In the genomic region with DNA sequence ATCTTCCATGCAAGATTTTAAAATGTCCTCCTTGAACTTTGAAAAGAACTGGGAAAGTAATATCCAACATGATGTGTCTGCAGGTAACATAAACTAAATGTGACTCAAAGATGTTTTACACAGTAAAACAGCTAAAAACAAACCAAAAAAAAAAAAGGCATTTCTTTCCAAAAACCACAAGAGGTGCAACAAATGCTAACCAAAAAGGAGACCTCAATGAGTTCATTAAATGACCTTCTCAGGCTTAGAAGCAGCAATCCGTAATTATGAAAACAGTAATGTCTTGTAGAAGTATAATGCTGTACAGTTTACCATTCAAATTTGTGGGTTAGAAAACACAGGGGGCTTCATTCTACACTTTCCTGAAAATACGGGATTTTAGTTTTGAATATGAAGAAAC, we compare ENCODE assay signal across 9 cellular contexts. TPM values are rescaled to one million over a fixed set of nuclear protein-coding genes. Genes with fewer than 3 reads are reported as not detected.
DNase-seq lines count a peak whose midpoint lies in the region; ATAC-seq and TF ChIP-seq lines count a peak whose summit lies in the region.
"Had no signal": no experiment of that assay in that cellular context is flagged by ENCODE, and none has a peak within 500 bp of the region (broad histone marks: within the 10 kb centered on the region; RNA-seq: fewer than 3 reads in every experiment).

No MANE protein-coding gene starts in this region.

- H3K4me2 ChIP-seq in HCT116 (ENCODE audit: low read length) (peak overlapping the region; percentile 93), fibroblast of lung (ENCODE audit: extremely low read depth, insufficient read depth, low read length) (peak overlapping the region; percentile 94), skeletal muscle satellite cell (ENCODE audit: low read length) (peak overlapping the region; percentile 94)

- H4K20me1 ChIP-seq in HCT116 (ENCODE audit: insufficient read depth) = peaks cover 8% of the 10 kb centered on the region; the same call in 1 of the 2 replicates
- no peaks in the 10 kb centered on the region for H4K20me1 ChIP-seq in fibroblast of lung (ENCODE audit: control insufficient read depth, extremely low read depth, insufficient read depth, low read length)

- no peak for TF ChIP-seq POLR2A in HCT116 (IDR thresholded peaks at IDR 0.05; ENCODE audit: borderline replicate concordance, extremely low read depth, insufficient read depth, insufficient read length)

- intact Hi-C loops in HCT116 (cut with micrococcal nuclease) = no loop called here

- POLR2A ChIA-PET in HCT116 (lab: Charles Lee) = no interaction called here

- no TSS peak for BruUV-seq in HCT116 (replicated peaks; lab: Mats Ljungman, UMichigan)

- H2AFZ ChIP-seq in HCT116 (ENCODE audit: low read depth, low read length, poor library complexity, severe bottlenecking) (no peak overlapping the region), fibroblast of lung (ENCODE audit: low read length) (no peak overlapping the region)

- no peaks in the 10 kb centered on the region for H3K27me3 Mint-ChIP-seq in T-helper 17 cell

- DNase-seq in HCT116 (ENCODE audit: low read depth, low spot score) = no peak
- DNase-seq in T-helper 17 cell = no peak
- peak in 1 of 2 donors; percentile 21 for DNase-seq in fibroblast of lung (ENCODE audit: low read depth in 2 of 2)
- no peak for DNase-seq in NK-92 treated with Interleukin-12 subunit alpha and Interleukin-12 subunit beta, amount 100 ng/mL, for 24 hours (lab: John Stamatoyannopoulos, UW)
- no peak for DNase-seq in mucosa of gallbladder (ENCODE audit: low spot score)
- DNase-seq in DMS79 treated with DMSO at 0.1 percent for 48 hours (lab: John Stamatoyannopoulos, UW) = no peak
- DNase-seq: stimulated activated naive CD4-positive, alpha-beta T cell treated with Interleukin-2 at 50 U/mL for 16 hours had no signal

- peak overlapping the region; percentile 100 for H3K4me3 Mint-ChIP-seq in T-helper 17 cell

- H3K9me3 ChIP-seq in HCT116 (ENCODE audit: control insufficient read depth in 1 of 2, insufficient read depth in 1 of 2, low read depth in 1 of 2, low read length in 2 of 2) (no peaks in the 10 kb centered on the region), T-helper 17 cell (ENCODE audit: control insufficient read depth, low read length, poor library complexity, severe bottlenecking) (no peaks in the 10 kb centered on the region), fibroblast of lung (ENCODE audit: control insufficient read depth, insufficient read depth, low read depth, low read length) (no peaks in the 10 kb centered on the region), skeletal muscle satellite cell (replicated peaks; ENCODE audit: low read length) (no peaks in the 10 kb centered on the region)

- CTCF ChIA-PET in HCT116 (lab: Charles Lee) = no interaction called here

- H3K79me2 ChIP-seq in HCT116 (ENCODE audit: insufficient read depth, low read length) = peaks cover 71% of the 10 kb centered on the region
- H3K79me2 ChIP-seq in fibroblast of lung (ENCODE audit: control insufficient read depth, insufficient read depth, low read length) = peaks cover 74% of the 10 kb centered on the region

- no peaks in the 10 kb centered on the region for H3K9me2 ChIP-seq in HCT116 (ENCODE audit: insufficient read depth)

- H3K9ac ChIP-seq in HCT116 (ENCODE audit: low read length) (peak overlapping the region; percentile 80), fibroblast of lung (ENCODE audit: insufficient read depth, low read length) (peak overlapping the region; percentile 21), skeletal muscle satellite cell (ENCODE audit: low read depth, low read length) (peak overlapping the region; percentile 98)

- H3K4me3 ChIP-seq in HCT116 (replicated peaks in 1 of 2; ENCODE audit: low read depth in 1 of 2, low read length in 2 of 2) (peak overlapping the region; percentile 89; a peak in 3 of 4 replicates), fibroblast of lung (replicated peaks in 1 of 4; ENCODE audit: control extremely low read depth in 1 of 4, insufficient read depth in 1 of 4, low read depth in 3 of 4, low read length in 4 of 4) (peak overlapping the region; percentile 71 to 91 (median 88)), skeletal muscle satellite cell (ENCODE audit: low read length) (peak overlapping the region; percentile 98)

- no peaks in the 10 kb centered on the region for H3K27me3 ChIP-seq in HCT116 (ENCODE audit: insufficient read depth, low read length)
- H3K27me3 ChIP-seq in fibroblast of lung (ENCODE audit: control insufficient read depth, insufficient read depth, low read length) = no peaks in the 10 kb centered on the region
- no peaks in the 10 kb centered on the region for H3K27me3 ChIP-seq in skeletal muscle satellite cell (ENCODE audit: control insufficient read depth, insufficient read depth, low read length)

- H3K4me1 Mint-ChIP-seq in T-helper 17 cell = peaks cover 52% of the 10 kb centered on the region

- H3K4me1 ChIP-seq in HCT116 (ENCODE audit: control insufficient read depth in 1 of 2, insufficient read depth in 2 of 2, low read length in 2 of 2) (peaks cover 14 to 32% of the 10 kb centered on the region in 2 experiments; a peak in 3 of 4 replicates), fibroblast of lung (ENCODE audit: control insufficient read depth, extremely low read depth, insufficient read depth, low read length) (peaks cover 2% of the 10 kb centered on the region), skeletal muscle satellite cell (ENCODE audit: control insufficient read depth, insufficient read depth, low read length) (peaks cover 23% of the 10 kb centered on the region)

- ATAC-seq in HCT116 (no peak), T-helper 17 cell (no peak), HG03039 (IDR thresholded peaks at IDR 0.05; ENCODE audit: unreplicated experiment) (no peak)

- TF ChIP-seq CTCF in HCT116 (IDR thresholded peaks at IDR 0.05 in 2 of 3, conservative IDR thresholded peaks at IDR 0.05 in 1 of 3; ENCODE audit: borderline replicate concordance in 1 of 3, insufficient read depth in 1 of 3, low read depth in 2 of 3, low read length in 2 of 3) (no peak), fibroblast of lung (conservative IDR thresholded peaks at IDR 0.05 in 1 of 2, IDR thresholded peaks at IDR 0.05 in 1 of 2; ENCODE audit: low read depth in 1 of 2, low read length in 2 of 2) (no peak)

- RAD21 ChIA-PET in HCT116 (lab: Charles Lee; ENCODE audit: low non-redundant PET in 1 of 2, low total read pairs in 2 of 2, uncharacterized antibody in 2 of 2, unreplicated experiment in 2 of 2) = no interaction called here

- TF ChIP-seq RAD21 in HCT116 (IDR thresholded peaks at IDR 0.05; ENCODE audit: low read depth) = no peak

- H3K27ac Mint-ChIP-seq in T-helper 17 cell = peak overlapping the region; percentile 100

- peaks cover 10% of the 10 kb centered on the region for H3K36me3 Mint-ChIP-seq in T-helper 17 cell (ENCODE audit: low read depth)

- peaks cover 0 to 4% of the 10 kb centered on the region in 2 experiments; a peak in 2 of 4 replicates for H3K36me3 ChIP-seq in HCT116 (ENCODE audit: control insufficient read depth in 1 of 2, insufficient read depth in 2 of 2, low read length in 2 of 2)
- H3K36me3 ChIP-seq in fibroblast of lung (ENCODE audit: control insufficient read depth, insufficient read depth, low read length) = no peaks in the 10 kb centered on the region
- H3K36me3 ChIP-seq in skeletal muscle satellite cell (ENCODE audit: insufficient read depth, low read length) = no peaks in the 10 kb centered on the region

- H3K27ac ChIP-seq in HCT116 (ENCODE audit: low read depth, low read length) (peak overlapping the region; percentile 75; the same call in 1 of the 2 replicates), fibroblast of lung (ENCODE audit: insufficient read depth, low read length) (peak overlapping the region; percentile 96)

TF ChIP-seq in HCT116, 20 proteins besides CTCF, POLR2A, EP300 and RAD21 (continues in another document):
- TF ChIP-seq EZH2 (IDR thresholded peaks at IDR 0.05) (no peak), TCF7L2 (IDR thresholded peaks at IDR 0.05; ENCODE audit: borderline replicate concordance, extremely low read depth, insufficient read depth, insufficient read length) (no peak), YY1 (IDR thresholded peaks at IDR 0.05; ENCODE audit: extremely low read depth, insufficient replicate concordance, low read depth, low read length) (no peak)

RNA-seq across cellular contexts. Expression of a gene that starts 2.5 kb away (rescaled TPM):
- 60.6 TPM for total RNA-seq in HCT116 (2021; ENCODE audit: unreplicated experiment)
- 37.3 and 38.5 TPM in 2 replicates for polyA plus RNA-seq in HCT116 (2012)
- total RNA-seq in T-helper 17 cell = 10 to 100 TPM; 61.1 to 70.5 TPM
- 54.2 and 57.8 TPM in 2 replicates for total RNA-seq in fibroblast of lung
- 74.7 and 75.0 TPM in 2 replicates for polyA plus RNA-seq in fibroblast of lung
- polyA plus RNA-seq in fibroblast of lung (2012) = 50.6 and 53.1 TPM in 2 replicates
- 17.7 and 57.1 TPM in 2 replicates for polyA minus RNA-seq in fibroblast of lung (ENCODE audit: low replicate concordance)
- 26.4 and 27.3 TPM in 2 replicates for total RNA-seq in skeletal muscle satellite cell (2012; rRNA removed)
- total RNA-seq in mucosa of gallbladder = 74.8 TPM

RNA-seq across cellular contexts. Expression of a gene that starts 56.3 kb away (rescaled TPM):
- total RNA-seq in HCT116 (2021; ENCODE audit: unreplicated experiment) = 32.9 TPM
- polyA plus RNA-seq in HCT116 (2012) = 6.2 and 8.4 TPM in 2 replicates
- 10 to 100 TPM; 19.0 to 20.8 TPM for total RNA-seq in T-helper 17 cell
- 13.9 and 15.4 TPM in 2 replicates for total RNA-seq in fibroblast of lung
- 30.0 and 30.4 TPM in 2 replicates for polyA plus RNA-seq in fibroblast of lung
- polyA plus RNA-seq in fibroblast of lung (2012) = 23.5 and 26.2 TPM in 2 replicates
- 0.70 TPM in 1 of 2 replicates, not detected in the other for polyA minus RNA-seq in fibroblast of lung (ENCODE audit: low replicate concordance)
- total RNA-seq in skeletal muscle satellite cell (2012; rRNA removed) = 28.4 and 30.9 TPM in 2 replicates
- total RNA-seq in mucosa of gallbladder = 18.7 TPM

Comparison
In these comparisons a context has a peak if more than half of its experiments do, and no peak if none do; other contexts are left out.
1. H3K9ac ChIP-seq: peak in every context shown above with its lines; median percentile 98 in skeletal muscle satellite cell; 80 in HCT116; 21 in fibroblast of lung.